In genomic region chr9:37902131-37902530, GRCh38 we compare ENCODE assay signal across 18 cellular contexts. TPM values are rescaled to one million over a fixed set of nuclear protein-coding genes. Genes with fewer than 3 reads are reported as not detected.
DNase-seq lines count a peak whose midpoint lies in the region; ATAC-seq and TF ChIP-seq lines count a peak whose summit lies in the region.
"Had no signal": no experiment of that assay in that cellular context is flagged by ENCODE, and none has a peak within 500 bp of the region (broad histone marks: within the 10 kb centered on the region; RNA-seq: fewer than 3 reads in every experiment).

No MANE protein-coding gene starts in this region.

- no peak overlapping the region for H3K23ac ChIP-seq in IMR-90 (ENCODE audit: low read depth, low read length)

- H3K9me1 ChIP-seq in IMR-90 (ENCODE audit: insufficient read depth, low read length): peaks cover 10% of the 10 kb centered on the region

- H2BK5ac ChIP-seq in IMR-90 (ENCODE audit: low read depth, low read length, poor library complexity, severe bottlenecking): no peak overlapping the region

- H3K9me3 Mint-ChIP-seq in CD8-positive, alpha-beta memory T cell: no peaks in the 10 kb centered on the region
- H3K9me3 Mint-ChIP-seq in brain: no peaks in the 10 kb centered on the region
- no peaks in the 10 kb centered on the region for H3K9me3 Mint-ChIP-seq in neural crest cell
- H3K9me3 Mint-ChIP-seq: activated B cell treated with CpG ODN at 0.5 μM for 24 hours; activated T-helper 2 cell treated with anti-CD3 and anti-CD28 coated beads, Interferon-gamma antibody, Interleukin-2, Interleukin-4, amounts not matched to agents 10 μg/mL and 5 μg/mL and 100 μg/mL, durations not matched to agents 14 hours and 24 hours and 36 hours; effector memory CD8-positive, alpha-beta T cell had no signal

- H3K4me1 Mint-ChIP-seq in CD8-positive, alpha-beta memory T cell: peaks cover 23 to 42% (median 38%) of the 10 kb centered on the region in 3 donors
- peaks cover 37% of the 10 kb centered on the region for H3K4me1 Mint-ChIP-seq in brain
- peaks cover 23% of the 10 kb centered on the region for H3K4me1 Mint-ChIP-seq in neural crest cell

- H3K36me3 ChIP-seq in CD8-positive, alpha-beta memory T cell (ENCODE audit: insufficient read depth, low read length): peaks cover 9% of the 10 kb centered on the region
- H3K36me3 ChIP-seq in IMR-90 (ENCODE audit: control insufficient read depth, insufficient read depth, low read length) (peaks cover 6% of the 10 kb centered on the region; the same call in 1 of the 2 replicates), prostate gland (no peaks in the 10 kb centered on the region)
- H3K36me3 ChIP-seq: breast epithelium had no signal

- no peak overlapping the region for H3K18ac ChIP-seq in IMR-90 (ENCODE audit: low read depth, low read length)

- no peaks in the 10 kb centered on the region for H3K27me3 ChIP-seq in CD8-positive, alpha-beta memory T cell (ENCODE audit: insufficient read depth, low read length, poor library complexity, severe bottlenecking)
- H3K27me3 ChIP-seq in IMR-90 (ENCODE audit: control insufficient read depth, insufficient read depth, low read length) (no peaks in the 10 kb centered on the region), prostate gland (replicated peaks; ENCODE audit: insufficient read depth) (no peaks in the 10 kb centered on the region)
- H3K27me3 ChIP-seq: breast epithelium, SJCRH30, thyroid gland had no signal

- ATAC-seq in IMR-90 (ENCODE audit: low read depth) (no peak), sciatic nerve (no peak)
- ATAC-seq: effector memory CD8-positive, alpha-beta T cell; left colon had no signal

- no peak overlapping the region for H3K27ac ChIP-seq in CD8-positive, alpha-beta memory T cell (ENCODE audit: low read depth, low read length)
- H3K27ac ChIP-seq in IMR-90 (ENCODE audit: insufficient read depth, low read length) (no peak overlapping the region), prostate gland (no peak overlapping the region)
- H3K27ac ChIP-seq: breast epithelium, SJCRH30, thyroid gland had no signal

- H3K79me1 ChIP-seq in IMR-90 (ENCODE audit: low read depth in 1 of 2, low read length in 2 of 2): peaks cover 13 to 37% of the 10 kb centered on the region in 2 experiments

- no peaks in the 10 kb centered on the region for H3K9me3 ChIP-seq in CD8-positive, alpha-beta memory T cell (ENCODE audit: low read length)
- H3K9me3 ChIP-seq in IMR-90 (ENCODE audit: control insufficient read depth, insufficient read depth, low read length) (no peaks in the 10 kb centered on the region), prostate gland (no peaks in the 10 kb centered on the region)
- H3K9me3 ChIP-seq: breast epithelium, SJCRH30, thyroid gland had no signal

- peak overlapping the region; percentile 5 to 44 (median 25) for H3K4me3 Mint-ChIP-seq in CD8-positive, alpha-beta memory T cell
- H3K4me3 Mint-ChIP-seq in brain (peak overlapping the region; percentile 54 to 95 (median 88)), neural crest cell (peak overlapping the region; percentile 93)

- intact Hi-C loops in IMR-90 (cut with micrococcal nuclease): loop anchor here (2.0 to 5.0 kb wide), 3 partner anchors 155 to 420 kb away; partner anchors contain the start of gene TOMM5
- intact Hi-C loops in prostate gland (cut with DNase I): loop anchor here (10.0 kb wide), 1 partner anchor 417 kb away; the partner anchor contains the start of gene POLR1E
- intact Hi-C loops in sciatic nerve (cut with DNase I): no loop called here

- DNase-seq in CD8-positive, alpha-beta memory T cell: no peak
- DNase-seq in IMR-90 (no peak), neural crest cell (ENCODE audit: low read depth, low spot score) (no peak), prostate gland (ENCODE audit: low spot score) (no peak), sciatic nerve (ENCODE audit: low spot score) (no peak), GM20000 (ENCODE audit: low spot score) (no peak)
- DNase-seq: activated B cell treated with CpG ODN at 0.5 μM for 24 hours; COR-L47; effector memory CD8-positive, alpha-beta T cell; KBM-7; left colon; NCI-H187 treated with DMSO at 0.1 percent for 48 hours; NCI-H82; SJCRH30; thyroid gland had no signal

- CTCF ChIA-PET in CD8-positive, alpha-beta memory T cell (lab: Charles Lee): interaction anchor here (1.0 to 1.9 kb wide), 2 partner anchors 10 to 15 kb away, joined by 3 to 6 read pairs; no protein-coding TSS in a partner anchor
- CTCF ChIA-PET in IMR-90 (lab: Yijun Ruan, JAX): interaction anchor here (0.6 to 1.1 kb wide), 2 partner anchors 361 to 420 kb away, joined by 4 read pairs; no protein-coding TSS in a partner anchor

- no peak overlapping the region for H3K14ac ChIP-seq in IMR-90 (replicated peaks; ENCODE audit: low read depth, low read length)

- H4K91ac ChIP-seq in IMR-90 (ENCODE audit: insufficient read depth, low read depth, low read length): no peak overlapping the region

- H3K4me3 ChIP-seq in CD8-positive, alpha-beta memory T cell (ENCODE audit: low read length): no peak overlapping the region
- H3K4me3 ChIP-seq in IMR-90 (ENCODE audit: insufficient read depth, low read depth, low read length) (no peak overlapping the region), prostate gland (no peak overlapping the region)

- no peak overlapping the region for H2AK5ac ChIP-seq in IMR-90 (ENCODE audit: low read depth, low read length)

- H3K4ac ChIP-seq in IMR-90 (ENCODE audit: low read depth, low read length): no peak overlapping the region

- dilution Hi-C loops in IMR-90 (cut with HindIII; ENCODE audit: low sequenced_read_pairs, unreplicated experiment): loop anchor here (25.0 kb wide), 1 partner anchor 485 kb away; the partner anchor contains the start of gene ALDH1B1

- H4K20me1 ChIP-seq in IMR-90 (ENCODE audit: insufficient read depth, low read length): no peaks in the 10 kb centered on the region

- H2AFZ ChIP-seq in IMR-90 (replicated peaks; ENCODE audit: low read length, poor library complexity): no peak overlapping the region

- peak overlapping the region; percentile 4; the same call in 1 of the 2 replicates for H3K4me2 ChIP-seq in IMR-90 (ENCODE audit: low read depth, low read length)

- no peak overlapping the region for H2BK120ac ChIP-seq in IMR-90 (ENCODE audit: low read depth, low read length)

- TF ChIP-seq CTCF in IMR-90 (conservative IDR thresholded peaks at IDR 0.05; ENCODE audit: low read depth, low read length): no peak
- no peak for TF ChIP-seq CTCF in brain (conservative IDR thresholded peaks at IDR 0.05)
- TF ChIP-seq CTCF in neural crest cell (conservative IDR thresholded peaks at IDR 0.05): no peak
- TF ChIP-seq CTCF in prostate gland (IDR thresholded peaks at IDR 0.05): no peak
- TF ChIP-seq CTCF in GM20000 (IDR thresholded peaks at IDR 0.05; ENCODE audit: extremely low read depth, missing control alignments): no peak

- peaks cover 24% of the 10 kb centered on the region for H3K4me1 ChIP-seq in CD8-positive, alpha-beta memory T cell (ENCODE audit: insufficient read depth, low read length)
- H3K4me1 ChIP-seq in IMR-90 (ENCODE audit: control insufficient read depth, insufficient read depth, low read length) (peaks cover 14% of the 10 kb centered on the region), prostate gland (replicated peaks) (peaks cover 6% of the 10 kb centered on the region)

- H2AK9ac ChIP-seq in IMR-90 (replicated peaks; ENCODE audit: low read depth, low read length, poor library complexity): no peak overlapping the region

- peaks cover 0 to 23% (median 5%) of the 10 kb centered on the region in 3 donors for H3K36me3 Mint-ChIP-seq in CD8-positive, alpha-beta memory T cell
- H3K36me3 Mint-ChIP-seq in brain (peaks cover 21% of the 10 kb centered on the region), neural crest cell (ENCODE audit: low read depth) (peaks cover 4% of the 10 kb centered on the region)

- POLR2A ChIA-PET in CD8-positive, alpha-beta memory T cell (lab: Charles Lee): no interaction called here
- POLR2A ChIA-PET in IMR-90 (lab: Charles Lee; ENCODE audit: unreplicated experiment): no interaction called here

- H3K27me3 Mint-ChIP-seq in CD8-positive, alpha-beta memory T cell: peaks cover 0 to 5% of the 10 kb centered on the region in 2 donors
- H3K27me3 Mint-ChIP-seq in brain (no peaks in the 10 kb centered on the region), neural crest cell (ENCODE audit: low read depth) (peaks cover 12% of the 10 kb centered on the region)
- H3K27me3 Mint-ChIP-seq: activated B cell treated with CpG ODN at 0.5 μM for 24 hours had no signal

- no peak for TF ChIP-seq RAD21 in IMR-90 (IDR thresholded peaks at IDR 0.05; ENCODE audit: low read length)

- no peak overlapping the region for H4K5ac ChIP-seq in IMR-90 (ENCODE audit: low read depth, low read length)

- peak overlapping the region in 2 of 8 donors; percentile 74 to 94 for H3K27ac Mint-ChIP-seq in CD8-positive, alpha-beta memory T cell
- H3K27ac Mint-ChIP-seq in brain (peak overlapping the region in 1 of 5 experiments; percentile 59), neural crest cell (ENCODE audit: unreplicated experiment) (no peak overlapping the region)

- H3K9ac ChIP-seq in IMR-90 (ENCODE audit: low read depth, low read length): no peak overlapping the region

- TF ChIP-seq POLR2A in IMR-90 (IDR thresholded peaks at IDR 0.05; ENCODE audit: low read depth, low read length): no peak
- TF ChIP-seq POLR2A in prostate gland (IDR thresholded peaks at IDR 0.05): no peak

- H2BK15ac ChIP-seq in IMR-90 (ENCODE audit: low read depth, low read length): no peak overlapping the region

- no peak overlapping the region for H4K8ac ChIP-seq in IMR-90 (ENCODE audit: low read depth in 2 of 2, low read length in 2 of 2)

- no peak overlapping the region for H2BK20ac ChIP-seq in IMR-90 (ENCODE audit: low read depth, low read length)

- no TSS peak for BruUV-seq in IMR-90 (replicated peaks; lab: Mats Ljungman, UMichigan)

- in situ Hi-C loops in IMR-90 (cut with MboI; ENCODE audit: low sequenced_read_pairs): loop anchor here (10.0 kb wide), 1 partner anchor 317 kb away; no protein-coding TSS in a partner anchor

- H3K56ac ChIP-seq in IMR-90 (ENCODE audit: extremely low read depth, insufficient read depth, low read length): no peak overlapping the region

TF ChIP-seq in IMR-90, 13 proteins besides CTCF, POLR2A, EP300 and RAD21 (continues in another document):
- TF ChIP-seq RCOR1 (IDR thresholded peaks at IDR 0.05; ENCODE audit: insufficient replicate concordance, low read length): no peak
- TF ChIP-seq FOS (IDR thresholded peaks at IDR 0.05; ENCODE audit: low read depth, low read length): no peak
- no peak for TF ChIP-seq BHLHE40 (IDR thresholded peaks at IDR 0.05; ENCODE audit: low read depth, low read length)
- TF ChIP-seq RFX5 (IDR thresholded peaks at IDR 0.05; ENCODE audit: low read depth, low read length): no peak

RNA-seq across cellular contexts. Expression of gene SLC25A51, which starts 1.8 kb away (rescaled TPM):
- 10 to 100 TPM; 38.5 to 39.8 TPM for total RNA-seq in CD8-positive, alpha-beta memory T cell
- 12.9 TPM for polyA plus RNA-seq in CD8-positive, alpha-beta memory T cell
- 63.0 and 81.6 TPM in 2 replicates for total RNA-seq in IMR-90 (2012; rRNA removed)
- 10.6 and 14.1 TPM in 2 replicates for polyA plus RNA-seq in IMR-90 (2012; rRNA removed)
- 8.0 and 8.1 TPM in 2 replicates for polyA plus RNA-seq in IMR-90 (2012; cell fraction: cytosol; rRNA removed)
- 4.5 and 18.3 TPM in 2 replicates for polyA plus RNA-seq in IMR-90 (2012; cell fraction: nucleus; rRNA removed; ENCODE audit: low replicate concordance)
- 11.5 TPM for polyA plus RNA-seq in brain (ENCODE audit: insufficient read depth, low read depth, low replicate concordance)
- total RNA-seq in neural crest cell: 32.5 and 33.0 TPM in 2 replicates
- 10 to 100 TPM; 20.2 to 21.6 TPM for total RNA-seq in prostate gland
- 24.2 TPM for total RNA-seq in sciatic nerve

Comparison
In these comparisons a context has a peak if more than half of its experiments do, and no peak if none do; other contexts are left out.
1. H3K4me3 Mint-ChIP-seq: peak in every context shown above with its lines; median percentile 93 in neural crest cell; 88 in brain; 25 in CD8-positive, alpha-beta memory T cell.